1 cellular context compared by ENCODE assay signal in the genomic region with DNA sequence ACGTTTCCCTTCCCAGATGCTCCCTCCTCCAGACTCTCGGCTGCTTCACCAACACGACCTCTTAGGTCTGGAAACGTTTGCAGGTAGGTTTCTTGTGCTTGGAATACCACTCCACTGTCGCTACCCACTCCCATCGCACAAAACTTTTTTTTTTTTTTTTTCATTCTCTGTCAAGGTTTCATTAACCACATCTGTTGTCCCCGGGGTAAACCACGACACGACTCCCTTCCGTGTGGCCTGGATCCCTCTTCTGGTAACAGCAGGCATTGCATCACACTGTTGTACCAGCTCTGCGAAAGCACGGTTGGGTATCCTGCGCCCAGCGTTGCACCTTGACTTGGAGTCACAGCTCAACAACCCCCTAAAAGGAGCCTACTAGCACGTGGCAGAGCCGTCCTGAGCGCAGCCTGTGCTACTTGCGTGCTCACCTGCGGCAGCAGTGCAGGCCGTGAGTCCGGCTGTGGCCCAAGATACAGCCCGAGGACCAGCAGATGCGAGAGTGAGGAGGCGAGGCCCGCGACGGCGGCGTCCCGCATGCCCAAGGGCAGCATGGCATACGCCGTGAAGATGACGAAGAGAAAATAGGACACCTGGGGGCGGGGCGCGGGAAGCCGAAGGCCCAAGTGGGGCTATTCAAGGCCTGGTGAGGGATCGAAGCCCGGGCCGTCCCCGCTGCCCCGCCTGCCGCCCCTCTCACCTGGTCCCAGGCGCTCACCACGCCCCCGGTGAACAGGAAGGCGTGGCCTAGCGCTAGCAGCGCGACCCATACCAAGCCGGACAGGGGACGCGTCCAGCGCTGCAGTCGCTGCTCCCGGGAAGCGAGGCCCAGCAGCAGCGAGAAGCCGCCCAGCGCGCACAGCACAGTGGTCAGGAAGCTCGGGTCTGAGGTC.
TF ChIP-seq lines count a peak whose summit lies in the region.

No MANE protein-coding gene starts in this region.

TF ChIP-seq in HepG2, 621 proteins besides CTCF, POLR2A, EP300 and RAD21 (continued from another document and continues in another):
- TF ChIP-seq ZNF34 (CRISPR knock-in tag; IDR thresholded peaks at IDR 0.05; ENCODE audit: borderline replicate concordance) (peak; percentile 100), HDAC2 (CRISPR knock-in tag; IDR thresholded peaks at IDR 0.05) (peak; percentile 70), ZNF577 (CRISPR knock-in tag; IDR thresholded peaks at IDR 0.05; ENCODE audit: borderline replicate concordance, low read depth) (no peak; the same call in 1 of the 2 replicates), ZNF121 (CRISPR knock-in tag; IDR thresholded peaks at IDR 0.05) (no peak; the same call in 1 of the 2 replicates), ZNF546 (CRISPR knock-in tag; conservative IDR thresholded peaks at IDR 0.05) (peak; percentile 94), EHMT2 (IDR thresholded peaks at IDR 0.05; ENCODE audit: borderline replicate concordance, low read depth, low read length) (no peak), ZNF652 (CRISPR knock-in tag; IDR thresholded peaks at IDR 0.05; ENCODE audit: borderline replicate concordance, low read depth) (peak; percentile 7; the same call in 1 of the 2 replicates), ZNF337 (CRISPR knock-in tag; IDR thresholded peaks at IDR 0.05; ENCODE audit: borderline replicate concordance, low read depth) (no peak), ZBTB21 (CRISPR knock-in tag; IDR thresholded peaks at IDR 0.05) (peak; percentile 58), SRY (CRISPR knock-in tag; IDR thresholded peaks at IDR 0.05) (peak; percentile 95), NR2F1 (CRISPR knock-in tag; IDR thresholded peaks at IDR 0.05) (no peak), ZSCAN20 (CRISPR knock-in tag; IDR thresholded peaks at IDR 0.05; ENCODE audit: borderline replicate concordance) (no peak), ZNF713 (CRISPR knock-in tag; IDR thresholded peaks at IDR 0.05) (peak; percentile 87; the same call in 1 of the 2 replicates), ZNF563 (CRISPR knock-in tag; IDR thresholded peaks at IDR 0.05) (peak; percentile 96), ZNF709 (CRISPR knock-in tag; IDR thresholded peaks at IDR 0.05) (peak; percentile 76), ZNF598 (CRISPR knock-in tag; IDR thresholded peaks at IDR 0.05; ENCODE audit: borderline replicate concordance) (peak; percentile 72), RORA (CRISPR knock-in tag; IDR thresholded peaks at IDR 0.05) (no peak), ELF3 (CRISPR knock-in tag; IDR thresholded peaks at IDR 0.05) (peak; percentile 78), FOXJ3 (CRISPR knock-in tag; IDR thresholded peaks at IDR 0.05; ENCODE audit: borderline replicate concordance) (no peak), ZNF138 (CRISPR knock-in tag; IDR thresholded peaks at IDR 0.05; ENCODE audit: low read depth) (peak; percentile 95; the same call in 1 of the 2 replicates), SIX1 (CRISPR knock-in tag; IDR thresholded peaks at IDR 0.05; ENCODE audit: borderline replicate concordance) (no peak), MAF1 (CRISPR knock-in tag; IDR thresholded peaks at IDR 0.05; ENCODE audit: borderline replicate concordance) (no peak), HOXD1 (CRISPR knock-in tag; IDR thresholded peaks at IDR 0.05) (no peak; the same call in 1 of the 2 replicates), FOXO1 (CRISPR knock-in tag; IDR thresholded peaks at IDR 0.05) (peak; percentile 86), ZNF550 (CRISPR knock-in tag; IDR thresholded peaks at IDR 0.05; ENCODE audit: borderline replicate concordance) (peak; percentile 66; the same call in 1 of the 2 replicates), REPIN1 (CRISPR knock-in tag; IDR thresholded peaks at IDR 0.05; ENCODE audit: borderline replicate concordance, low read depth) (peak; percentile 87), ZFAT (CRISPR knock-in tag; conservative IDR thresholded peaks at IDR 0.05) (no peak), ZNF629 (CRISPR knock-in tag; conservative IDR thresholded peaks at IDR 0.05) (no peak), PAWR (CRISPR knock-in tag; IDR thresholded peaks at IDR 0.05; ENCODE audit: borderline replicate concordance) (peak; percentile 96), ZC3H4 (CRISPR knock-in tag; IDR thresholded peaks at IDR 0.05; ENCODE audit: borderline replicate concordance) (peak; percentile 73; the same call in 1 of the 2 replicates), TOPORS (CRISPR knock-in tag; IDR thresholded peaks at IDR 0.05) (peak; percentile 82; the same call in 1 of the 2 replicates), JUN (CRISPR knock-in tag; IDR thresholded peaks at IDR 0.05) (peak; percentile 87), ATF1 (CRISPR knock-in tag; IDR thresholded peaks at IDR 0.05) (no peak), MZF1 (CRISPR knock-in tag; IDR thresholded peaks at IDR 0.05; ENCODE audit: borderline replicate concordance) (peak; percentile 75; the same call in 1 of the 2 replicates), ZNF788 (CRISPR knock-in tag; IDR thresholded peaks at IDR 0.05; ENCODE audit: borderline replicate concordance) (peak; percentile 91; the same call in 1 of the 2 replicates), ZNF253 (CRISPR knock-in tag; IDR thresholded peaks at IDR 0.05; ENCODE audit: borderline replicate concordance) (peak; percentile 78; the same call in 1 of the 2 replicates), POLR2AphosphoS2 (IDR thresholded peaks at IDR 0.05; ENCODE audit: low read depth, low read length) (no peak), RBM39 (IDR thresholded peaks at IDR 0.05; ENCODE audit: low read depth, low read length, poor library complexity, severe bottlenecking) (peak; percentile 17), CCAR2 (optimal IDR thresholded peaks at IDR 0.05; ENCODE audit: low read depth, low read length) (no peak), MBNL3 (CRISPR knock-in tag; conservative IDR thresholded peaks at IDR 0.05) (no peak)
- TF ChIP-seq, protein P1, sequence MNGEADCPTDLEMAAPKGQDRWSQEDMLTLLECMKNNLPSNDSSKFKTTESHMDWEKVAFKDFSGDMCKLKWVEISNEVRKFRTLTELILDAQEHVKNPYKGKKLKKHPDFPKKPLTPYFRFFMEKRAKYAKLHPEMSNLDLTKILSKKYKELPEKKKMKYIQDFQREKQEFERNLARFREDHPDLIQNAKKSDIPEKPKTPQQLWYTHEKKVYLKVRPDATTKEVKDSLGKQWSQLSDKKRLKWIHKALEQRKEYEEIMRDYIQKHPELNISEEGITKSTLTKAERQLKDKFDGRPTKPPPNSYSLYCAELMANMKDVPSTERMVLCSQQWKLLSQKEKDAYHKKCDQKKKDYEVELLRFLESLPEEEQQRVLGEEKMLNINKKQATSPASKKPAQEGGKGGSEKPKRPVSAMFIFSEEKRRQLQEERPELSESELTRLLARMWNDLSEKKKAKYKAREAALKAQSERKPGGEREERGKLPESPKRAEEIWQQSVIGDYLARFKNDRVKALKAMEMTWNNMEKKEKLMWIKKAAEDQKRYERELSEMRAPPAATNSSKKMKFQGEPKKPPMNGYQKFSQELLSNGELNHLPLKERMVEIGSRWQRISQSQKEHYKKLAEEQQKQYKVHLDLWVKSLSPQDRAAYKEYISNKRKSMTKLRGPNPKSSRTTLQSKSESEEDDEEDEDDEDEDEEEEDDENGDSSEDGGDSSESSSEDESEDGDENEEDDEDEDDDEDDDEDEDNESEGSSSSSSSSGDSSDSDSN (CRISPR knock-in tag; IDR thresholded peaks at IDR 0.05), result peak; percentile 79
- TF ChIP-seq, protein P2, sequence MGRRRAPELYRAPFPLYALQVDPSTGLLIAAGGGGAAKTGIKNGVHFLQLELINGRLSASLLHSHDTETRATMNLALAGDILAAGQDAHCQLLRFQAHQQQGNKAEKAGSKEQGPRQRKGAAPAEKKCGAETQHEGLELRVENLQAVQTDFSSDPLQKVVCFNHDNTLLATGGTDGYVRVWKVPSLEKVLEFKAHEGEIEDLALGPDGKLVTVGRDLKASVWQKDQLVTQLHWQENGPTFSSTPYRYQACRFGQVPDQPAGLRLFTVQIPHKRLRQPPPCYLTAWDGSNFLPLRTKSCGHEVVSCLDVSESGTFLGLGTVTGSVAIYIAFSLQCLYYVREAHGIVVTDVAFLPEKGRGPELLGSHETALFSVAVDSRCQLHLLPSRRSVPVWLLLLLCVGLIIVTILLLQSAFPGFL (CRISPR knock-in tag; IDR thresholded peaks at IDR 0.05), result no peak
- TF ChIP-seq, protein P3, sequence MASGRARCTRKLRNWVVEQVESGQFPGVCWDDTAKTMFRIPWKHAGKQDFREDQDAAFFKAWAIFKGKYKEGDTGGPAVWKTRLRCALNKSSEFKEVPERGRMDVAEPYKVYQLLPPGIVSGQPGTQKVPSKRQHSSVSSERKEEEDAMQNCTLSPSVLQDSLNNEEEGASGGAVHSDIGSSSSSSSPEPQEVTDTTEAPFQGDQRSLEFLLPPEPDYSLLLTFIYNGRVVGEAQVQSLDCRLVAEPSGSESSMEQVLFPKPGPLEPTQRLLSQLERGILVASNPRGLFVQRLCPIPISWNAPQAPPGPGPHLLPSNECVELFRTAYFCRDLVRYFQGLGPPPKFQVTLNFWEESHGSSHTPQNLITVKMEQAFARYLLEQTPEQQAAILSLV (CRISPR knock-in tag; IDR thresholded peaks at IDR 0.05; ENCODE audit: borderline replicate concordance), result peak; percentile 98
- TF ChIP-seq, protein P4, sequence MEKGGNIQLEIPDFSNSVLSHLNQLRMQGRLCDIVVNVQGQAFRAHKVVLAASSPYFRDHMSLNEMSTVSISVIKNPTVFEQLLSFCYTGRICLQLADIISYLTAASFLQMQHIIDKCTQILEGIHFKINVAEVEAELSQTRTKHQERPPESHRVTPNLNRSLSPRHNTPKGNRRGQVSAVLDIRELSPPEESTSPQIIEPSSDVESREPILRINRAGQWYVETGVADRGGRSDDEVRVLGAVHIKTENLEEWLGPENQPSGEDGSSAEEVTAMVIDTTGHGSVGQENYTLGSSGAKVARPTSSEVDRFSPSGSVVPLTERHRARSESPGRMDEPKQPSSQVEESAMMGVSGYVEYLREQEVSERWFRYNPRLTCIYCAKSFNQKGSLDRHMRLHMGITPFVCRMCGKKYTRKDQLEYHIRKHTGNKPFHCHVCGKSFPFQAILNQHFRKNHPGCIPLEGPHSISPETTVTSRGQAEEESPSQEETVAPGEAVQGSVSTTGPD (CRISPR knock-in tag; IDR thresholded peaks at IDR 0.05), result no peak
- TF ChIP-seq, protein P5, sequence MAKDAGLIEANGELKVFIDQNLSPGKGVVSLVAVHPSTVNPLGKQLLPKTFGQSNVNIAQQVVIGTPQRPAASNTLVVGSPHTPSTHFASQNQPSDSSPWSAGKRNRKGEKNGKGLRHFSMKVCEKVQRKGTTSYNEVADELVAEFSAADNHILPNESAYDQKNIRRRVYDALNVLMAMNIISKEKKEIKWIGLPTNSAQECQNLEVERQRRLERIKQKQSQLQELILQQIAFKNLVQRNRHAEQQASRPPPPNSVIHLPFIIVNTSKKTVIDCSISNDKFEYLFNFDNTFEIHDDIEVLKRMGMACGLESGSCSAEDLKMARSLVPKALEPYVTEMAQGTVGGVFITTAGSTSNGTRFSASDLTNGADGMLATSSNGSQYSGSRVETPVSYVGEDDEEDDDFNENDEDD (CRISPR knock-in tag; IDR thresholded peaks at IDR 0.05; ENCODE audit: borderline replicate concordance), result peak; percentile 91
- TF ChIP-seq, protein P6, sequence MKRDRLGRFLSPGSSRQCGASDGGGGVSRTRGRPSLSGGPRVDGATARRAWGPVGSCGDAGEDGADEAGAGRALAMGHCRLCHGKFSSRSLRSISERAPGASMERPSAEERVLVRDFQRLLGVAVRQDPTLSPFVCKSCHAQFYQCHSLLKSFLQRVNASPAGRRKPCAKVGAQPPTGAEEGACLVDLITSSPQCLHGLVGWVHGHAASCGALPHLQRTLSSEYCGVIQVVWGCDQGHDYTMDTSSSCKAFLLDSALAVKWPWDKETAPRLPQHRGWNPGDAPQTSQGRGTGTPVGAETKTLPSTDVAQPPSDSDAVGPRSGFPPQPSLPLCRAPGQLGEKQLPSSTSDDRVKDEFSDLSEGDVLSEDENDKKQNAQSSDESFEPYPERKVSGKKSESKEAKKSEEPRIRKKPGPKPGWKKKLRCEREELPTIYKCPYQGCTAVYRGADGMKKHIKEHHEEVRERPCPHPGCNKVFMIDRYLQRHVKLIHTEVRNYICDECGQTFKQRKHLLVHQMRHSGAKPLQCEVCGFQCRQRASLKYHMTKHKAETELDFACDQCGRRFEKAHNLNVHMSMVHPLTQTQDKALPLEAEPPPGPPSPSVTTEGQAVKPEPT (CRISPR knock-in tag; IDR thresholded peaks at IDR 0.05; ENCODE audit: low read depth), result peak; percentile 97
- TF ChIP-seq, protein P7, sequence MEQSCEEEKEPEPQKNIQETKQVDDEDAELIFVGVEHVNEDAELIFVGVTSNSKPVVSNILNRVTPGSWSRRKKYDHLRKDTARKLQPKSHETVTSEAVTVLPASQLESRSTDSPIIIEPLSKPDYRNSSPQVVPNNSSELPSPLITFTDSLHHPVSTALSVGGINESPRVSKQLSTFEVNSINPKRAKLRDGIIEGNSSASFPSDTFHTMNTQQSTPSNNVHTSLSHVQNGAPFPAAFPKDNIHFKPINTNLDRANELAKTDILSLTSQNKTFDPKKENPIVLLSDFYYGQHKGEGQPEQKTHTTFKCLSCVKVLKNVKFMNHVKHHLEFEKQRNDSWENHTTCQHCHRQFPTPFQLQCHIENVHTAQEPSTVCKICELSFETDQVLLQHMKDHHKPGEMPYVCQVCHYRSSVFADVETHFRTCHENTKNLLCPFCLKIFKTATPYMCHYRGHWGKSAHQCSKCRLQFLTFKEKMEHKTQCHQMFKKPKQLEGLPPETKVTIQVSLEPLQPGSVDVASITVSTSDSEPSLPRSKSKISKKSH (CRISPR knock-in tag; IDR thresholded peaks at IDR 0.05; ENCODE audit: borderline replicate concordance), result peak; percentile 97
